14 cellular contexts compared by ENCODE assay signal in genomic region chr13:97339989-97340361, GRCh38.
DNase-seq lines count a peak whose midpoint lies in the region; ATAC-seq and TF ChIP-seq lines count a peak whose summit lies in the region.
"Had no signal": no experiment of that assay in that cellular context is flagged by ENCODE, and none has a peak within 500 bp of the region (broad histone marks: within the 10 kb centered on the region; RNA-seq: fewer than 3 reads in every experiment).

No MANE protein-coding gene starts in this region.

- intact Hi-C loops in CD4-positive, alpha-beta T cell (cut with DNase I, micrococcal nuclease), result loop anchor here in 1 of 2 experiments (5.0 kb wide), 1 partner anchor 118 kb away; the partner anchor contains the start of gene MBNL2

- H3K27ac Mint-ChIP-seq in CD4-positive, alpha-beta T cell, result peak overlapping the region; percentile 28
- peak overlapping the region; percentile 26 for H3K27ac Mint-ChIP-seq in central memory CD8-positive, alpha-beta T cell (ENCODE audit: low read depth)
- peak overlapping the region; percentile 26 for H3K27ac Mint-ChIP-seq in progenitor cell of endocrine pancreas
- H3K27ac Mint-ChIP-seq: B cell had no signal

- no peaks in the 10 kb centered on the region for H3K9me3 Mint-ChIP-seq in CD4-positive, alpha-beta T cell
- no peaks in the 10 kb centered on the region for H3K9me3 Mint-ChIP-seq in central memory CD8-positive, alpha-beta T cell
- peaks cover 3% of the 10 kb centered on the region for H3K9me3 Mint-ChIP-seq in progenitor cell of endocrine pancreas (ENCODE audit: low read depth)

- H3K27me3 ChIP-seq in CD4-positive, alpha-beta T cell (ENCODE audit: control insufficient read depth, insufficient read depth, low read length), result no peaks in the 10 kb centered on the region

- no peaks in the 10 kb centered on the region for H3K4me1 Mint-ChIP-seq in CD4-positive, alpha-beta T cell (ENCODE audit: low read depth)
- no peaks in the 10 kb centered on the region for H3K4me1 Mint-ChIP-seq in central memory CD8-positive, alpha-beta T cell
- peaks cover 31% of the 10 kb centered on the region for H3K4me1 Mint-ChIP-seq in progenitor cell of endocrine pancreas (ENCODE audit: low read depth)
- H3K4me1 Mint-ChIP-seq: B cell had no signal

- POLR2A ChIA-PET in CD4-positive, alpha-beta T cell (lab: Charles Lee), result no interaction called here

- no peak for TF ChIP-seq CTCF in CD4-positive, alpha-beta T cell (IDR thresholded peaks at IDR 0.05)
- TF ChIP-seq CTCF in progenitor cell of endocrine pancreas (IDR thresholded peaks at IDR 0.05; ENCODE audit: unreplicated experiment), result no peak

- H3K9me3 ChIP-seq in CD4-positive, alpha-beta T cell (ENCODE audit: control insufficient read depth, low read length), result no peaks in the 10 kb centered on the region

- H3K36me3 Mint-ChIP-seq in CD4-positive, alpha-beta T cell (ENCODE audit: low read depth), result peaks cover 29% of the 10 kb centered on the region
- H3K36me3 Mint-ChIP-seq in central memory CD8-positive, alpha-beta T cell (ENCODE audit: insufficient read depth), result peaks cover 13% of the 10 kb centered on the region
- H3K36me3 Mint-ChIP-seq in progenitor cell of endocrine pancreas (ENCODE audit: insufficient read depth), result peaks cover 15% of the 10 kb centered on the region

- H3K4me3 Mint-ChIP-seq in CD4-positive, alpha-beta T cell, result no peak overlapping the region
- no peak overlapping the region for H3K4me3 Mint-ChIP-seq in central memory CD8-positive, alpha-beta T cell
- H3K4me3 Mint-ChIP-seq in progenitor cell of endocrine pancreas (ENCODE audit: low read depth), result no peak overlapping the region
- H3K4me3 Mint-ChIP-seq: B cell had no signal

- no peak for ATAC-seq in CD4-positive, alpha-beta T cell (ENCODE audit: poor library complexity)
- peak; percentile 34 for ATAC-seq in HG02678 (IDR thresholded peaks at IDR 0.05; ENCODE audit: unreplicated experiment)
- peak; percentile 46 for ATAC-seq in central memory CD8-positive, alpha-beta T cell (replicated peaks; ENCODE audit: extremely low read depth, poor library complexity, severe bottlenecking)
- no peak for ATAC-seq in HG02798 (IDR thresholded peaks at IDR 0.05; ENCODE audit: poor library complexity, unreplicated experiment)
- no peak for ATAC-seq in GM19023 (IDR thresholded peaks at IDR 0.05; ENCODE audit: unreplicated experiment)
- ATAC-seq in HG03095 (IDR thresholded peaks at IDR 0.05; ENCODE audit: unreplicated experiment), result no peak

- no peaks in the 10 kb centered on the region for H3K27me3 Mint-ChIP-seq in CD4-positive, alpha-beta T cell
- H3K27me3 Mint-ChIP-seq in central memory CD8-positive, alpha-beta T cell, result no peaks in the 10 kb centered on the region
- H3K27me3 Mint-ChIP-seq in progenitor cell of endocrine pancreas, result no peaks in the 10 kb centered on the region
- H3K27me3 Mint-ChIP-seq: B cell had no signal

- CTCF ChIA-PET in CD4-positive, alpha-beta T cell (lab: Charles Lee), result interaction anchor here (1.6 kb wide), 1 partner anchor 230 kb away, joined by 6 read pairs; no protein-coding TSS in a partner anchor

- H3K27ac ChIP-seq in CD4-positive, alpha-beta T cell (ENCODE audit: low read depth, low read length), result no peak overlapping the region
- H3K27ac ChIP-seq: parathyroid adenoma had no signal

- DNase-seq in CD4-positive, alpha-beta T cell, result no peak
- DNase-seq in central memory CD8-positive, alpha-beta T cell (ENCODE audit: low spot score in 2 of 2), result no peak
- DNase-seq in progenitor cell of endocrine pancreas (ENCODE audit: low spot score, unreplicated experiment), result no peak
- no peak for DNase-seq in NCI-H2196 treated with DMSO at 0.1 percent for 48 hours (lab: John Stamatoyannopoulos, UW; ENCODE audit: unreplicated experiment)
- DNase-seq: GF-D8, glutamatergic neuron, NCI-H1048, NCI-H524 treated with DMSO at 0.1 percent for 48 hours had no signal

Comparison
In these comparisons a context has a peak if more than half of its experiments do, and no peak if none do; other contexts are left out.
1. ATAC-seq: peak in HG02678 (single experiment) and central memory CD8-positive, alpha-beta T cell (single experiment); none in CD4-positive, alpha-beta T cell (single experiment), HG02798 (single experiment), GM19023 (single experiment) and HG03095 (single experiment).
2. Peak in every context shown above with its lines, with median percentiles within 50 percentile points of each other: H3K27ac Mint-ChIP-seq.